ENCODE assay signal across 28 cellular contexts in genomic region chr15:80577552-80578205, GRCh38.
"Had no signal": no experiment of that assay in that cellular context is flagged by ENCODE, and none has a peak within 500 bp of the region (broad histone marks: within the 10 kb centered on the region; RNA-seq: fewer than 3 reads in every experiment).

No MANE protein-coding gene starts in this region.

- H3K4me3 Mint-ChIP-seq: activated naive CD4-positive, alpha-beta T cell treated with anti-CD3 and anti-CD28 coated beads, Interleukin-2, amount 10 ng/mL, durations not matched to agents 7 days and 5 days; activated naive CD8-positive, alpha-beta T cell treated with anti-CD3 and anti-CD28 coated beads, Interleukin-2, amount 10 ng/mL, durations not matched to agents 7 days and 5 days; activated T-cell treated with anti-CD3 and anti-CD28 coated beads, Interleukin-2, amount 50 U/mL, for 24 hours; brain; natural killer cell treated with Interleukin-12 subunit alpha and Interleukin-12 subunit beta and Interleukin-15 and Interleukin-18, amount 100 ng/mL, for 72 hours; stimulated activated naive B cell treated with anti-CD40 and anti-IgM and Interleukin-4, amounts not matched to agents 10 μg/mL and 1 μg/mL and 100 μg/mL, for 72 hours had no signal

- H3K36me3 ChIP-seq: ascending aorta, cardiac muscle cell, heart right ventricle, neutrophil, suprapubic skin had no signal

- ATAC-seq: activated CD4-positive, CD25-positive, alpha-beta regulatory T cell treated with anti-CD3 and anti-CD28 coated beads, Interleukin-2, amount 50 U/mL, for 24 hours; heart right ventricle; left ventricle myocardium superior; mucosa of descending colon; sciatic nerve; stimulated activated naive B cell treated with anti-CD40 and anti-IgM and Interleukin-4, amounts not matched to agents 10 μg/mL and 1 μg/mL and 100 μg/mL, for 72 hours had no signal

- H3K9me3 ChIP-seq: ascending aorta, esophagus muscularis mucosa, heart right ventricle, mucosa of descending colon, neutrophil, suprapubic skin, tibial nerve had no signal

- H3K27ac Mint-ChIP-seq: activated naive CD4-positive, alpha-beta T cell treated with anti-CD3 and anti-CD28 coated beads, Interleukin-2, amount 10 ng/mL, durations not matched to agents 7 days and 5 days; activated naive CD8-positive, alpha-beta T cell treated with anti-CD3 and anti-CD28 coated beads, Interleukin-2, amount 10 ng/mL, durations not matched to agents 7 days and 5 days; activated T-cell treated with anti-CD3 and anti-CD28 coated beads, Interleukin-2, amount 50 U/mL, for 24 hours; natural killer cell treated with Interleukin-12 subunit alpha and Interleukin-12 subunit beta and Interleukin-15 and Interleukin-18, amount 100 ng/mL, for 72 hours; progenitor cell of endocrine pancreas; stimulated activated naive B cell treated with anti-CD40 and anti-IgM and Interleukin-4, amounts not matched to agents 10 μg/mL and 1 μg/mL and 100 μg/mL, for 72 hours had no signal

- H3K4me1 ChIP-seq: ascending aorta, esophagus muscularis mucosa, heart right ventricle, tibial nerve had no signal

- H3K4me3 ChIP-seq: ascending aorta, cardiac muscle cell, esophagus muscularis mucosa, heart right ventricle, mucosa of descending colon, suprapubic skin, tibial nerve had no signal

- H3K36me3 Mint-ChIP-seq: activated naive CD4-positive, alpha-beta T cell treated with anti-CD3 and anti-CD28 coated beads, Interleukin-2, amount 10 ng/mL, durations not matched to agents 7 days and 5 days; activated naive CD8-positive, alpha-beta T cell treated with anti-CD3 and anti-CD28 coated beads, Interleukin-2, amount 10 ng/mL, durations not matched to agents 7 days and 5 days; natural killer cell treated with Interleukin-12 subunit alpha and Interleukin-12 subunit beta and Interleukin-15 and Interleukin-18, amount 100 ng/mL, for 72 hours; stimulated activated naive B cell treated with anti-CD40 and anti-IgM and Interleukin-4, amounts not matched to agents 10 μg/mL and 1 μg/mL and 100 μg/mL, for 72 hours had no signal

- H3K27me3 Mint-ChIP-seq: activated naive CD4-positive, alpha-beta T cell treated with anti-CD3 and anti-CD28 coated beads, Interleukin-2, amount 10 ng/mL, durations not matched to agents 7 days and 5 days; brain; progenitor cell of endocrine pancreas; stimulated activated naive B cell treated with anti-CD40 and anti-IgM and Interleukin-4, amounts not matched to agents 10 μg/mL and 1 μg/mL and 100 μg/mL, for 72 hours had no signal

- H3K27me3 ChIP-seq: ascending aorta, cardiac muscle cell, esophagus muscularis mucosa, neutrophil, tibial nerve had no signal

- DNase-seq: activated CD4-positive, alpha-beta T cell treated with anti-CD3 and anti-CD28 coated beads for 48 hours; activated CD4-positive, alpha-beta T cell treated with anti-CD3 and anti-CD28 coated beads, Interleukin-2, amount 50 U/mL, for 48 hours; activated CD8-positive, alpha-beta memory T cell treated with anti-CD3 and anti-CD28 coated beads for 24 hours; activated CD8-positive, alpha-beta memory T cell treated with anti-CD3 and anti-CD28 coated beads, Interleukin-2, amount 50 U/mL, for 4 hours; activated gamma-delta T cell; activated naive CD4-positive, alpha-beta T cell treated with anti-CD3 and anti-CD28 coated beads, Interleukin-2, amount 10 ng/mL, durations not matched to agents 7 days and 5 days; activated naive CD8-positive, alpha-beta T cell treated with anti-CD3 and anti-CD28 coated beads, Interleukin-2, amount 10 ng/mL, durations not matched to agents 7 days and 5 days; activated T-cell treated with anti-CD3 and anti-CD28 coated beads, Interleukin-2, amount 50 U/mL, for 24 hours; foreskin melanocyte; heart right ventricle; left ventricle myocardium superior; mucosa of descending colon; small intestine; stimulated activated CD4-positive, alpha-beta T cell treated with anti-CD3 and anti-CD28 coated beads, Interleukin-1b, Interleukin-23, amount 100 ng/mL, for 48 hours; stimulated activated naive B cell treated with anti-CD40 and anti-IgM and Interleukin-4, amounts not matched to agents 10 μg/mL and 1 μg/mL and 100 μg/mL, for 72 hours; T-helper 1 cell had no signal

- H3K9me3 Mint-ChIP-seq: activated naive CD4-positive, alpha-beta T cell treated with anti-CD3 and anti-CD28 coated beads, Interleukin-2, amount 10 ng/mL, durations not matched to agents 7 days and 5 days; activated naive CD8-positive, alpha-beta T cell treated with anti-CD3 and anti-CD28 coated beads, Interleukin-2, amount 10 ng/mL, durations not matched to agents 7 days and 5 days; activated T-cell treated with anti-CD3 and anti-CD28 coated beads, Interleukin-2, amount 50 U/mL, for 24 hours; brain; natural killer cell treated with Interleukin-12 subunit alpha and Interleukin-12 subunit beta and Interleukin-15 and Interleukin-18, amount 100 ng/mL, for 72 hours; stimulated activated naive B cell treated with anti-CD40 and anti-IgM and Interleukin-4, amounts not matched to agents 10 μg/mL and 1 μg/mL and 100 μg/mL, for 72 hours had no signal

- H3K27ac ChIP-seq: ascending aorta, cardiac muscle cell, esophagus muscularis mucosa, heart right ventricle, neutrophil, suprapubic skin, tibial nerve, VCaP had no signal

- H3K4me1 Mint-ChIP-seq: activated naive CD4-positive, alpha-beta T cell treated with anti-CD3 and anti-CD28 coated beads, Interleukin-2, amount 10 ng/mL, durations not matched to agents 7 days and 5 days; activated naive CD8-positive, alpha-beta T cell treated with anti-CD3 and anti-CD28 coated beads, Interleukin-2, amount 10 ng/mL, durations not matched to agents 7 days and 5 days had no signal
